19 cellular contexts compared by ENCODE assay signal in the genomic region with DNA sequence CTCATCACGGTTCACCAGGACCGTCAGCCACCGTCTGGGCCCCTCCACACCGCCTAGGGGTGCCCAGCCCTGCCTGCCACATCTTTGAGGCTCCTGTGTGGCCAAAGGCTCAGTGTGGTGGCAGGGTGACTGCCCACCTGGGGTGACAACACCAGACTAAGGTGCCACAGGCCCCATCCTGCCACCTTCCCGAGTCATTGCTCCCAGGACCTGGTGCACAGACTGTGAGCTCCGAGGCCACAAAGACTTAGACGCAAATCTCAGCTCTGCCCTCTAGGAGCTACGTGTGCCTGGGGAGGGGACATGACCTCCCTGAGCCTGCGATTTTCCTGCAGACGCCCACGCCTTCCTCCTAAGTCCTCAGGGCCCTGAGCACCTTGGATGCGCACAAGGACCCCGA.
"Had no signal": no experiment of that assay in that cellular context is flagged by ENCODE, and none has a peak within 500 bp of the region (broad histone marks: within the 10 kb centered on the region; RNA-seq: fewer than 3 reads in every experiment).

No MANE protein-coding gene starts in this region.

- H3K36me3 ChIP-seq: transverse colon had no signal

- H3K4me3 ChIP-seq: colonic mucosa, dorsolateral prefrontal cortex, heart left ventricle, mucosa of descending colon, skin epidermis, stomach, thoracic aorta, transverse colon had no signal

- H3K4me3 Mint-ChIP-seq: naive thymus-derived CD8-positive, alpha-beta T cell; neural crest cell had no signal

- H3K4me1 ChIP-seq: colonic mucosa had no signal

- H3K9ac ChIP-seq: parathyroid adenoma had no signal

- ATAC-seq: esophagus mucosa; heart left ventricle; mucosa of descending colon; naive thymus-derived CD8-positive, alpha-beta T cell; sciatic nerve had no signal

- H3K9me3 Mint-ChIP-seq: naive thymus-derived CD8-positive, alpha-beta T cell; neural crest cell had no signal

- H3K79me2 ChIP-seq: parathyroid adenoma had no signal

- H3K27me3 Mint-ChIP-seq: naive thymus-derived CD8-positive, alpha-beta T cell had no signal

- H2AFZ ChIP-seq: parathyroid adenoma had no signal

- H3K27ac ChIP-seq: colonic mucosa, heart left ventricle, parathyroid adenoma, stomach, thoracic aorta, transverse colon had no signal

- H3K9me3 ChIP-seq: colonic mucosa, heart left ventricle, mucosa of descending colon, stomach, thoracic aorta, transverse colon had no signal

- H3K27me3 ChIP-seq: colonic mucosa, dorsolateral prefrontal cortex, heart left ventricle, stomach, transverse colon had no signal

- DNase-seq: cerebellar nuclear complex; colonic mucosa; effector CD8-positive, alpha-beta T cell; heart left ventricle; hippocampal formation; naive thymus-derived CD8-positive, alpha-beta T cell; stimulated activated CD4-positive, alpha-beta T cell treated with anti-CD3 and anti-CD28 coated beads, Interleukin-12 subunit alpha, Interleukin-12 subunit beta, amount 100 ng/mL, for 4 hours; stimulated activated naive CD4-positive, alpha-beta T cell; stomach; substantia nigra; transverse colon had no signal
